24 cellular contexts compared by ENCODE assay signal in the genomic region with DNA sequence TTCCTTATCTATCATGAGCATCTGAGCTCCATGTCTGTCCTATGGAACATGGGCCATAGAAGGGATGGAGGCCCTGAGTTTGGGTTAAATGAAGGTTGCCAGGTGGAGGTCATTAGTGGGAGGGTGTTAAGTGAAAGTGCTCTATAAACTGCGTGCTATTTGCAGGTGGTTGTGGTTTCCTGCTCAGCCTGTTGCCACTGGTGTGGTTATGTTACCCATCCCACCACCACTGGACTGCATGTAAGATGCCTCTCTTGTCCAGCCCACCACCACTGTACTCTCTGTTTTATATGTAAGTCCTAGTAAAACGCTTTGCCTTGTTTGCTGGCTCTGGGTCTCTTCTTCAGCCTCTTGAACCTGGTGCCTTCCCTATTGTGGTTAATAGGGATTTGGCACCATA.
"Had no signal": no experiment of that assay in that cellular context is flagged by ENCODE, and none has a peak within 500 bp of the region (broad histone marks: within the 10 kb centered on the region; RNA-seq: fewer than 3 reads in every experiment).

No MANE protein-coding gene starts in this region.

- DNase-seq: dermis blood vessel endothelial cell; dorsolateral prefrontal cortex; effector CD4-positive, alpha-beta T cell; effector memory CD4-positive, alpha-beta T cell; foreskin keratinocyte; heart left ventricle; hypothalamus; immature natural killer cell; islet precursor cell; kidney; kidney glomerular epithelial cell; left lung; left ventricle myocardium superior; lower lobe of right lung; mesenchymal stem cell; mucosa of descending colon; naive B cell; naive thymus-derived CD8-positive, alpha-beta T cell had no signal

- H3K4me1 ChIP-seq: esophagus muscularis mucosa, foreskin keratinocyte, gastroesophageal sphincter, heart left ventricle, left lung, lower lobe of right lung had no signal

- H3K27me3 ChIP-seq: esophagus muscularis mucosa, foreskin keratinocyte, gastroesophageal sphincter, heart left ventricle, left lung had no signal

- H3K27ac ChIP-seq: coronary artery, dorsolateral prefrontal cortex, esophagus muscularis mucosa, foreskin keratinocyte, gastroesophageal sphincter, heart left ventricle, hepatocyte, left lung, lower lobe of right lung had no signal

- FAIRE-seq: endothelial cell of umbilical vein, frontal cortex, kidney had no signal

- H3K36me3 ChIP-seq: esophagus muscularis mucosa, gastroesophageal sphincter, heart left ventricle, left lung, lower lobe of right lung had no signal

- H3K9me3 ChIP-seq: esophagus muscularis mucosa, gastroesophageal sphincter, heart left ventricle, left lung, lower lobe of right lung, mucosa of descending colon had no signal

- H2AFZ ChIP-seq: hepatocyte had no signal

- ATAC-seq: foreskin keratinocyte; gastroesophageal sphincter; heart left ventricle; left lung; left ventricle myocardium superior; lower lobe of right lung; mucosa of descending colon; naive thymus-derived CD8-positive, alpha-beta T cell had no signal

- H3K4me3 ChIP-seq: coronary artery, dorsolateral prefrontal cortex, esophagus muscularis mucosa, gastroesophageal sphincter, heart left ventricle, hepatocyte, left lung, lower lobe of right lung, mucosa of descending colon had no signal

- H3K79me2 ChIP-seq: hepatocyte had no signal

- H3K4me2 ChIP-seq: hepatocyte had no signal
